ENCODE assay signal across 10 cellular contexts in genomic region chr15:55250392-55250791, GRCh38. TPM values are rescaled to one million over a fixed set of nuclear protein-coding genes. Genes with fewer than 3 reads are reported as not detected.
A peak's percentile ranks its signal among the peaks of the same experiment; 100 is the strongest.
DNase-seq lines count a peak whose midpoint lies in the region; ATAC-seq and TF ChIP-seq lines count a peak whose summit lies in the region.
"Had no signal": no experiment of that assay in that cellular context is flagged by ENCODE, and none has a peak within 500 bp of the region (broad histone marks: within the 10 kb centered on the region; RNA-seq: fewer than 3 reads in every experiment).

No MANE protein-coding gene starts in this region.

- ATAC-seq in natural killer cell treated with Interleukin-12 subunit alpha and Interleukin-12 subunit beta and Interleukin-15 and Interleukin-18, amount 100 ng/mL, for 72 hours, result peak in 1 of 2 donors; percentile 65
- ATAC-seq in GM19455 (IDR thresholded peaks at IDR 0.05; ENCODE audit: unreplicated experiment) (no peak), HG03097 (IDR thresholded peaks at IDR 0.05; ENCODE audit: low FRiP score, unreplicated experiment) (no peak)

- no peak overlapping the region for H3K9ac ChIP-seq in colonic mucosa (ENCODE audit: low read depth in 2 of 2, low read length in 2 of 2)

- no peak overlapping the region for H3K4me3 ChIP-seq in colonic mucosa
- H3K4me3 ChIP-seq: heart left ventricle had no signal

- no peak for TF ChIP-seq CTCF in colonic mucosa (IDR thresholded peaks at IDR 0.05)

- H3K4me1 Mint-ChIP-seq in natural killer cell treated with Interleukin-12 subunit alpha and Interleukin-12 subunit beta and Interleukin-15 and Interleukin-18, amount 100 ng/mL, for 72 hours (ENCODE audit: low read depth in 2 of 2), result peaks cover 54 to 63% of the 10 kb centered on the region in 2 donors

- no peaks in the 10 kb centered on the region for H3K9me3 ChIP-seq in colonic mucosa
- H3K9me3 ChIP-seq: heart left ventricle had no signal

- intact Hi-C loops in colonic mucosa (cut with DNase I), result no loop called here

- H3K4me1 ChIP-seq in colonic mucosa, result peaks cover 5% of the 10 kb centered on the region

- no peaks in the 10 kb centered on the region for H3K36me3 ChIP-seq in colonic mucosa
- H3K36me3 ChIP-seq: heart left ventricle had no signal

- peak; percentile 32 for DNase-seq in ELR (ENCODE audit: low read depth)
- peak; percentile 69 for DNase-seq in NCI-H460 (ENCODE audit: extremely low read depth, low read depth)
- DNase-seq in colonic mucosa, result no peak
- no peak for DNase-seq in natural killer cell treated with Interleukin-12 subunit alpha and Interleukin-12 subunit beta and Interleukin-15 and Interleukin-18, amount 100 ng/mL, for 72 hours (ENCODE audit: low spot score)
- DNase-seq in NCI-H1048 (lab: John Stamatoyannopoulos, UW), result no peak
- no peak for DNase-seq in kidney tubule cell (ENCODE audit: low spot score)
- DNase-seq: heart left ventricle had no signal

- H3K27ac Mint-ChIP-seq in natural killer cell treated with Interleukin-12 subunit alpha and Interleukin-12 subunit beta and Interleukin-15 and Interleukin-18, amount 100 ng/mL, for 72 hours, result peak overlapping the region; percentile 85 to 88
- H3K27ac Mint-ChIP-seq: type B pancreatic cell had no signal

- no peaks in the 10 kb centered on the region for H3K27me3 Mint-ChIP-seq in natural killer cell treated with Interleukin-12 subunit alpha and Interleukin-12 subunit beta and Interleukin-15 and Interleukin-18, amount 100 ng/mL, for 72 hours
- H3K27me3 Mint-ChIP-seq: type B pancreatic cell had no signal

- no peaks in the 10 kb centered on the region for H3K9me3 Mint-ChIP-seq in natural killer cell treated with Interleukin-12 subunit alpha and Interleukin-12 subunit beta and Interleukin-15 and Interleukin-18, amount 100 ng/mL, for 72 hours
- H3K9me3 Mint-ChIP-seq: type B pancreatic cell had no signal

- H3K27ac ChIP-seq in colonic mucosa, result peak overlapping the region; percentile 24

- peaks cover 7% of the 10 kb centered on the region for H3K36me3 Mint-ChIP-seq in natural killer cell treated with Interleukin-12 subunit alpha and Interleukin-12 subunit beta and Interleukin-15 and Interleukin-18, amount 100 ng/mL, for 72 hours
- H3K36me3 Mint-ChIP-seq: type B pancreatic cell had no signal

- no peaks in the 10 kb centered on the region for H3K27me3 ChIP-seq in colonic mucosa
- H3K27me3 ChIP-seq: heart left ventricle had no signal

- H3K4me3 Mint-ChIP-seq in natural killer cell treated with Interleukin-12 subunit alpha and Interleukin-12 subunit beta and Interleukin-15 and Interleukin-18, amount 100 ng/mL, for 72 hours, result peak overlapping the region; percentile 53
- H3K4me3 Mint-ChIP-seq: type B pancreatic cell had no signal

RNA-seq across cellular contexts. Expression of gene RAB27A, which starts 39.2 kb away (rescaled TPM):
- 0.98 and 3.2 TPM in 2 replicates for total RNA-seq in NCI-H460 (2014; rRNA removed; shearing (Covaris generic))
- polyA plus RNA-seq in NCI-H460 (2014; cell fraction: nucleus; rRNA removed), result 2.2 and 7.7 TPM in 2 replicates
- 10 to 100 TPM; 46.0 to 69.6 TPM for total RNA-seq in colonic mucosa
- total RNA-seq in natural killer cell treated with Interleukin-12 subunit alpha and Interleukin-12 subunit beta and Interleukin-15 and Interleukin-18, amount 100 ng/mL, for 72 hours, result 100 to 1,000 TPM; 136 to 243 TPM

RNA-seq across cellular contexts. Expression of gene RSL24D1, which starts 53.7 kb away (rescaled TPM):
- total RNA-seq in NCI-H460 (2014; rRNA removed; shearing (Covaris generic)), result 232 and 256 TPM in 2 replicates
- 91.3 and 96.3 TPM in 2 replicates for polyA plus RNA-seq in NCI-H460 (2014; cell fraction: nucleus; rRNA removed)
- total RNA-seq in colonic mucosa, result 10 to 100 TPM; 42.3 to 52.4 TPM
- 10 to 100 TPM; 76.0 to 76.1 TPM for total RNA-seq in natural killer cell treated with Interleukin-12 subunit alpha and Interleukin-12 subunit beta and Interleukin-15 and Interleukin-18, amount 100 ng/mL, for 72 hours

Comparison
In these comparisons a context has a peak if more than half of its experiments do, and no peak if none do; other contexts are left out.
1. DNase-seq: peak in ELR (single experiment) and NCI-H460 (single experiment); none in colonic mucosa (single experiment), natural killer cell treated with Interleukin-12 subunit alpha and Interleukin-12 subunit beta and Interleukin-15 and Interleukin-18, amount 100 ng/mL, for 72 hours (single experiment), NCI-H1048 (single experiment) and kidney tubule cell (single experiment).
2. RNA of gene RAB27A, which starts 39.2 kb away (total RNA-seq): 136 to 243 TPM in natural killer cell treated with Interleukin-12 subunit alpha and Interleukin-12 subunit beta and Interleukin-15 and Interleukin-18, amount 100 ng/mL, for 72 hours and 46.0 to 69.6 TPM in colonic mucosa; 0.98 to 3.2 TPM in NCI-H460; every median in the first group is over 10 times any median in the second.